6 cellular contexts compared by ENCODE assay signal in genomic region chr16:18339210-18339609, GRCh38. TPM values are rescaled to one million over a fixed set of nuclear protein-coding genes. Genes with fewer than 3 reads are reported as not detected.
"Had no signal": no experiment of that assay in that cellular context is flagged by ENCODE, and none has a peak within 500 bp of the region (broad histone marks: within the 10 kb centered on the region; RNA-seq: fewer than 3 reads in every experiment).

No MANE protein-coding gene starts in this region.

RNA-seq across cellular contexts. Expression of gene NPIPA8, which starts 2.7 kb away (rescaled TPM):
- total RNA-seq: HT-29, NCI-H460, PC-9, Right ventricle myocardium superior, RPMI7951, SJSA1 had no signal
